Comparison of ENCODE assay signal across 1 cellular context in the genomic region with DNA sequence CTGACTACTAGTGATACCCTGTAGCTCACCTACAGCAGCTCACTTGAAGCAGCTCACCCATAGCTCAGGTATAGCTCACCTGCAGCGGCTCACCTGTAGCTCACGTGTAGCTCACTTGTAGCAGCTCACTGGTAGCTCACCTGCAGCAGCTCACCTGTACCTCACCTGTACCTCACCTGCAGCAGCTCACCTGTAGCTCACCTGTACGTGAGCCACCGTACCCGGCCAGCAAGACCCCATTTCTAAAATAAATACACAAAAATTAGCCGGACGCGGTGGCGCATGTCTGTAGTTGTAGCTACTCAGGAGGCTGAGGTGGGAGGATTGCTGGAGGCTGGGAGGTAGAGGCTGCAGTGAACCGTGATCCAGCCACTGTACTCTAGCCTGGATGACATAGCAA.
TF ChIP-seq lines count a peak whose summit lies in the region.

No MANE protein-coding gene starts in this region.

TF ChIP-seq in H1, 55 proteins besides CTCF, POLR2A, EP300 and RAD21 (continued from another document):
- TF ChIP-seq POLR2AphosphoS5 (IDR thresholded peaks at IDR 0.05; ENCODE audit: low read depth, low read length) = no peak
- TF ChIP-seq TAF7 (optimal IDR thresholded peaks at IDR 0.05; ENCODE audit: borderline replicate concordance, low read depth, low read length) = no peak
- no peak for TF ChIP-seq CHD1 (IDR thresholded peaks at IDR 0.05; ENCODE audit: low read depth, low read length)
- TF ChIP-seq NANOG (IDR thresholded peaks at IDR 0.05; ENCODE audit: insufficient read depth, low read depth, low read length, poor library complexity, severe bottlenecking) = no peak
- no peak for TF ChIP-seq SIRT6 (IDR thresholded peaks at IDR 0.05; ENCODE audit: low read length)
